10 cellular contexts compared by ENCODE assay signal in the genomic region with DNA sequence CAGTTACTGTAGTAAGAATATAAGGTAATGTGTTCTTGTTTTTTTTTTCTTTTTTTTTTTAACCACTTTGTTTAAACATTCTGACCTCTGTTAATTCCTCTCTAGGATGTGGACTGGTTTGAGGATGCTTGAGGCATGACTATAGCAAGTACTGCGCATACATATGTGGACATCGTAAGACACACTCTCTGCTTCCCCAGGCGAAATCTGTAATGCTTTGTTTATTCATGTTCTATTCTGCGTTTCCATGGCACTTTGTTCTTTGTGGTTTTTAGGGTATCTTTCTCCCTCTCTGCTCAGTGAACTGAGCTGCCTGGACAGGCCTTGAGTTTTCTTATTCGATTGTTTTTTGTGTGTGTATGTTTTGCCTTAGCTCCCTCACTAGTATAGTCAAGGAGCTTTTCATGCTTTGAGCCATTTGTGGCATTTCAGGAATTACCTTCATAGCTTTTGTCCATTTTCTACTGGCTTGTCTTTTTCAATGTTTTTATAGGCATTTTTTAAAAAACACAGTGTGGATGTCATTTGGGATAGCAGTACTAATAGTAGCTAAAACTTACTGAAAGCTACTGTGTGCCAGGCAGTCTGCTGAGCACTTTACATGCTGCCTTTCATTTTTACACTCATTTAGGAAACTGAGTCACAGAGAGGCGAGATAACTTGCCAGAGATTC. TPM values are rescaled to one million over a fixed set of nuclear protein-coding genes. Genes with fewer than 3 reads are reported as not detected.
DNase-seq lines count a peak whose midpoint lies in the region; ATAC-seq, FAIRE-seq and TF ChIP-seq lines count a peak whose summit lies in the region.
"Had no signal": no experiment of that assay in that cellular context is flagged by ENCODE, and none has a peak within 500 bp of the region (broad histone marks: within the 10 kb centered on the region; RNA-seq: fewer than 3 reads in every experiment).

No MANE protein-coding gene starts in this region.

- H3K27ac Mint-ChIP-seq in GM23338 = no peak overlapping the region
- H3K27ac Mint-ChIP-seq: activated naive CD4-positive, alpha-beta T cell treated with anti-CD3 and anti-CD28 coated beads, Interleukin-2, amount 50 U/mL, for 72 hours had no signal

- WGBS in small intestine, 3 donors = 75 to 89% (median 78%) methylated on average over 6 of the region's 6 CpGs

- FAIRE-seq in TTC549 (lab: Jason Lieb, UNC) = peak; percentile 3
- FAIRE-seq in small intestine (lab: Jason Lieb, UNC) = no peak
- FAIRE-seq: GM18507 had no signal

- no peaks in the 10 kb centered on the region for H3K9me3 ChIP-seq in skeletal muscle satellite cell (replicated peaks; ENCODE audit: low read length)
- no peaks in the 10 kb centered on the region for H3K9me3 ChIP-seq in small intestine (ENCODE audit: control insufficient read depth, low read depth)

- no peaks in the 10 kb centered on the region for H3F3A ChIP-seq in GM23338 (replicated peaks; ENCODE audit: low read depth)

- peak overlapping the region; percentile 94 for H3K9ac ChIP-seq in skeletal muscle satellite cell (ENCODE audit: low read depth, low read length)

- H3K9me3 Mint-ChIP-seq in GM23338 = no peaks in the 10 kb centered on the region

- peaks cover 25% of the 10 kb centered on the region for H3K79me2 ChIP-seq in GM23338 (replicated peaks; ENCODE audit: insufficient read depth)

- no peak for TF ChIP-seq CTCF in GM23338 (conservative IDR thresholded peaks at IDR 0.05; ENCODE audit: low read depth in 2 of 2)
- TF ChIP-seq CTCF in foreskin fibroblast (IDR thresholded peaks at IDR 0.05; ENCODE audit: low read depth, low read length) = no peak

- H3K27me3 Mint-ChIP-seq in GM23338 (ENCODE audit: insufficient read depth, low read depth, poor library complexity) = peaks cover 24% of the 10 kb centered on the region

- peak overlapping the region; percentile 90; the same call in 1 of the 2 replicates for H3K4me3 ChIP-seq in GM23338
- H3K4me3 ChIP-seq in foreskin fibroblast (ENCODE audit: low read depth in 1 of 2, low read length in 2 of 2) = no peak overlapping the region
- H3K4me3 ChIP-seq in skeletal muscle satellite cell (ENCODE audit: low read length) = peak overlapping the region; percentile 69
- H3K4me3 ChIP-seq in small intestine (ENCODE audit: low read depth in 1 of 2, low read length in 2 of 2) = no peak overlapping the region

- ATAC-seq in GM23338 = no peak
- ATAC-seq in HG02642 (IDR thresholded peaks at IDR 0.05; ENCODE audit: poor library complexity, unreplicated experiment) = no peak
- ATAC-seq: activated naive CD4-positive, alpha-beta T cell treated with anti-CD3 and anti-CD28 coated beads, Interleukin-2, amount 50 U/mL, for 72 hours had no signal

- H3K36me3 ChIP-seq in GM23338 (ENCODE audit: insufficient read depth) (no peaks in the 10 kb centered on the region), skeletal muscle satellite cell (ENCODE audit: insufficient read depth, low read length) (peaks cover 13% of the 10 kb centered on the region), small intestine (ENCODE audit: control insufficient read depth in 2 of 2, insufficient read depth in 2 of 2, low read length in 2 of 2) (no peaks in the 10 kb centered on the region)

- peaks cover 25% of the 10 kb centered on the region for H3K4me1 Mint-ChIP-seq in GM23338

- H2AFZ ChIP-seq in GM23338 = no peak overlapping the region

- 0 out of 2 replicates have a peak, but pooled peaks cover 9% of the 10 kb centered on the region for H4K20me1 ChIP-seq in GM23338 (replicated peaks; ENCODE audit: insufficient read depth)

- no peak overlapping the region for H3K4me3 Mint-ChIP-seq in GM23338

- DNase-seq in GM23338 (ENCODE audit: low spot score) (no peak), foreskin fibroblast (peak; percentile 96), small intestine (no peak), HK-2 (ENCODE audit: unreplicated experiment) (no peak)
- DNase-seq: NCI-H1048 had no signal

- peaks cover 23% of the 10 kb centered on the region for H3K4me1 ChIP-seq in GM23338 (ENCODE audit: insufficient read depth)
- H3K4me1 ChIP-seq in skeletal muscle satellite cell (ENCODE audit: control insufficient read depth, insufficient read depth, low read length) = peaks cover 41% of the 10 kb centered on the region
- peaks cover 0 to 3% of the 10 kb centered on the region in 2 donors for H3K4me1 ChIP-seq in small intestine (ENCODE audit: control insufficient read depth in 2 of 2, insufficient read depth in 1 of 2, low read depth in 1 of 2, low read length in 1 of 2)

- H3K27ac ChIP-seq in GM23338 (ENCODE audit: low read depth) (no peak overlapping the region), small intestine (ENCODE audit: low read depth in 1 of 2, low read length in 1 of 2) (peak overlapping the region in 1 of 2 donors; percentile 42)

- peak overlapping the region; percentile 96 for H3K4me2 ChIP-seq in GM23338
- peak overlapping the region; percentile 89 for H3K4me2 ChIP-seq in skeletal muscle satellite cell (ENCODE audit: low read length)

- H3K9me2 ChIP-seq in GM23338 (ENCODE audit: insufficient read depth) = no peaks in the 10 kb centered on the region

- H3K36me3 Mint-ChIP-seq in GM23338 (ENCODE audit: low read depth) = no peaks in the 10 kb centered on the region; the same call in 2 of the 3 replicates
- H3K36me3 Mint-ChIP-seq: activated naive CD4-positive, alpha-beta T cell treated with anti-CD3 and anti-CD28 coated beads, Interleukin-2, amount 50 U/mL, for 72 hours had no signal

- H3K27me3 ChIP-seq in GM23338 (ENCODE audit: insufficient read depth) (peaks cover 37% of the 10 kb centered on the region), skeletal muscle satellite cell (ENCODE audit: control insufficient read depth, insufficient read depth, low read length) (no peaks in the 10 kb centered on the region), small intestine (ENCODE audit: control insufficient read depth in 2 of 2, insufficient read depth in 2 of 2, low read length in 2 of 2) (no peaks in the 10 kb centered on the region)

TF ChIP-seq in GM23338, 12 proteins besides CTCF, POLR2A, EP300 and RAD21 (continues in another document):
- no peak for TF ChIP-seq ZNF114 (CRISPR knock-in tag; IDR thresholded peaks at IDR 0.05)
- TF ChIP-seq JUNB (IDR thresholded peaks at IDR 0.05; ENCODE audit: unreplicated experiment) = no peak
- no peak for TF ChIP-seq CREB1 (CRISPR knock-in tag; IDR thresholded peaks at IDR 0.05; ENCODE audit: low read depth)
- TF ChIP-seq, protein P1, sequence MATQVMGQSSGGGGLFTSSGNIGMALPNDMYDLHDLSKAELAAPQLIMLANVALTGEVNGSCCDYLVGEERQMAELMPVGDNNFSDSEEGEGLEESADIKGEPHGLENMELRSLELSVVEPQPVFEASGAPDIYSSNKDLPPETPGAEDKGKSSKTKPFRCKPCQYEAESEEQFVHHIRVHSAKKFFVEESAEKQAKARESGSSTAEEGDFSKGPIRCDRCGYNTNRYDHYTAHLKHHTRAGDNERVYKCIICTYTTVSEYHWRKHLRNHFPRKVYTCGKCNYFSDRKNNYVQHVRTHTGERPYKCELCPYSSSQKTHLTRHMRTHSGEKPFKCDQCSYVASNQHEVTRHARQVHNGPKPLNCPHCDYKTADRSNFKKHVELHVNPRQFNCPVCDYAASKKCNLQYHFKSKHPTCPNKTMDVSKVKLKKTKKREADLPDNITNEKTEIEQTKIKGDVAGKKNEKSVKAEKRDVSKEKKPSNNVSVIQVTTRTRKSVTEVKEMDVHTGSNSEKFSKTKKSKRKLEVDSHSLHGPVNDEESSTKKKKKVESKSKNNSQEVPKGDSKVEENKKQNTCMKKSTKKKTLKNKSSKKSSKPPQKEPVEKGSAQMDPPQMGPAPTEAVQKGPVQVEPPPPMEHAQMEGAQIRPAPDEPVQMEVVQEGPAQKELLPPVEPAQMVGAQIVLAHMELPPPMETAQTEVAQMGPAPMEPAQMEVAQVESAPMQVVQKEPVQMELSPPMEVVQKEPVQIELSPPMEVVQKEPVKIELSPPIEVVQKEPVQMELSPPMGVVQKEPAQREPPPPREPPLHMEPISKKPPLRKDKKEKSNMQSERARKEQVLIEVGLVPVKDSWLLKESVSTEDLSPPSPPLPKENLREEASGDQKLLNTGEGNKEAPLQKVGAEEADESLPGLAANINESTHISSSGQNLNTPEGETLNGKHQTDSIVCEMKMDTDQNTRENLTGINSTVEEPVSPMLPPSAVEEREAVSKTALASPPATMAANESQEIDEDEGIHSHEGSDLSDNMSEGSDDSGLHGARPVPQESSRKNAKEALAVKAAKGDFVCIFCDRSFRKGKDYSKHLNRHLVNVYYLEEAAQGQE (IDR thresholded peaks at IDR 0.05; ENCODE audit: unreplicated experiment) = no peak
- TF ChIP-seq EZH2phosphoT487 (IDR thresholded peaks at IDR 0.05; ENCODE audit: unreplicated experiment) = no peak
- TF ChIP-seq NANOG (IDR thresholded peaks at IDR 0.05; ENCODE audit: borderline replicate concordance) = no peak
- TF ChIP-seq EZH2 (IDR thresholded peaks at IDR 0.05; ENCODE audit: low read depth, unreplicated experiment) = no peak
- no peak for TF ChIP-seq STAT1 (IDR thresholded peaks at IDR 0.05; ENCODE audit: unreplicated experiment)
- TF ChIP-seq, protein P2, sequence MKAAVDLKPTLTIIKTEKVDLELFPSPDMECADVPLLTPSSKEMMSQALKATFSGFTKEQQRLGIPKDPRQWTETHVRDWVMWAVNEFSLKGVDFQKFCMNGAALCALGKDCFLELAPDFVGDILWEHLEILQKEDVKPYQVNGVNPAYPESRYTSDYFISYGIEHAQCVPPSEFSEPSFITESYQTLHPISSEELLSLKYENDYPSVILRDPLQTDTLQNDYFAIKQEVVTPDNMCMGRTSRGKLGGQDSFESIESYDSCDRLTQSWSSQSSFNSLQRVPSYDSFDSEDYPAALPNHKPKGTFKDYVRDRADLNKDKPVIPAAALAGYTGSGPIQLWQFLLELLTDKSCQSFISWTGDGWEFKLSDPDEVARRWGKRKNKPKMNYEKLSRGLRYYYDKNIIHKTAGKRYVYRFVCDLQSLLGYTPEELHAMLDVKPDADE (IDR thresholded peaks at IDR 0.05) = no peak
- no peak for TF ChIP-seq POLR2AphosphoS5 (IDR thresholded peaks at IDR 0.05; ENCODE audit: low read depth)
- TF ChIP-seq ZNF331 (CRISPR knock-in tag; IDR thresholded peaks at IDR 0.05; ENCODE audit: low read depth) = no peak

RNA-seq across cellular contexts. Expression of a gene that starts 1.9 kb away (rescaled TPM):
- 50.9 and 57.6 TPM in 2 replicates for total RNA-seq in GM23338 (2014; rRNA removed; shearing (Covaris generic))
- 15.1 and 15.6 TPM in 2 replicates for polyA plus RNA-seq in GM23338 (2016; fragmentation: Nextera tagmentation; extraction: Ambion mirVana)
- total RNA-seq in skeletal muscle satellite cell (2012; rRNA removed) = 28.9 and 35.2 TPM in 2 replicates
- polyA plus RNA-seq in small intestine = 10 to 100 TPM in 1 of 3 donors, 1 to 10 TPM in 2; 3.6 to 36.7 (median 5.1) TPM

Comparison
In these comparisons a context has a peak if more than half of its experiments do, and no peak if none do; other contexts are left out.
1. DNase-seq: peak in foreskin fibroblast (2 of 2); none in GM23338 (single experiment), small intestine (single experiment) and HK-2 (single experiment).
2. H3K4me3 ChIP-seq: peak in GM23338 (single experiment) and skeletal muscle satellite cell (single experiment); none in foreskin fibroblast (0 of 2) and small intestine (0 of 2).